In the genomic region with DNA sequence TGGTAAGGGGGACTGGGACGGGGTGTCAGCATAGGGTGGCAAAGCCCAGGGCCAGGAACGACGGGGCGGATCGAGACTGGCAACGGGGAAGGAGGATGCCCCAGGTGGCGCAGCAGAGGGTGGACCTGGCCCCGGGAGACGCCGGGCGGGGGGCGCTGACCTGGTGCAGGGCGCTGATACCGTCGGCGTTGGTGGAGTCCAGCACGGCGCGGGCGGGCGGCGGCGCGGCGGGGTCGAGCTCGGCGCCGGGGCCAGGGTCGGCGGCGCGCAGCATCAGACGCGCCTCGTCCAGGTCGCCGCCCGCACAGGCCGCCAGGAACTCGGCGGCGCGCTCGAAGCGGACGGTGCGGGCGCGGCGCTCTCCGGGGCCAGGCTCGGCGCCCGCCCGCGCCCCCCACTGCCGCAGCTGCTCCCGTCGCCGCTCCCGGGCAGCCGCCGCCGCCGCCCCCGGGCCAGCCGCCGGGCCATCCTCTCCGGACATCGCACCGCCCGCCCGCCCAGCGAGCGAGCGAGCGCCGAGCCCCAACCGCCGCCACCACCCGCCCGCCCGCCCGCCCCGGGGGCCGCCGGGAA, we compare ENCODE assay signal across 1 cellular context.
TF ChIP-seq lines count a peak whose summit lies in the region.

No MANE protein-coding gene starts in this region.

TF ChIP-seq in HepG2, 621 proteins besides CTCF, POLR2A, EP300 and RAD21:
- TF ChIP-seq MAX (IDR thresholded peaks at IDR 0.05): 0 out of 2 replicates have a peak, but pooled peaks have one; percentile 9
- peak; percentile 96 for TF ChIP-seq ZNF142 (CRISPR knock-in tag; IDR thresholded peaks at IDR 0.05)
- TF ChIP-seq KAT7 (CRISPR knock-in tag; IDR thresholded peaks at IDR 0.05; ENCODE audit: borderline replicate concordance): 0 out of 2 replicates have a peak, but pooled peaks have one; percentile 1
- TF ChIP-seq RNF219 (CRISPR knock-in tag; IDR thresholded peaks at IDR 0.05): no peak
- TF ChIP-seq TAF15 (IDR thresholded peaks at IDR 0.05; ENCODE audit: low read depth, low read length, poor library complexity, severe bottlenecking): peak; percentile 3
- no peak for TF ChIP-seq GPN1 (CRISPR knock-in tag; IDR thresholded peaks at IDR 0.05; ENCODE audit: borderline replicate concordance)
- TF ChIP-seq NRL (CRISPR knock-in tag; IDR thresholded peaks at IDR 0.05; ENCODE audit: borderline replicate concordance): 0 out of 2 replicates have a peak, but pooled peaks have one; percentile 10
- no peak for TF ChIP-seq MEIS1 (CRISPR knock-in tag; IDR thresholded peaks at IDR 0.05; ENCODE audit: borderline replicate concordance)
- no peak for TF ChIP-seq MYNN (CRISPR knock-in tag; IDR thresholded peaks at IDR 0.05; ENCODE audit: low read depth)
